8 cellular contexts compared by ENCODE assay signal in genomic region chr7:134315679-134316538, GRCh38. TPM values are rescaled to one million over a fixed set of nuclear protein-coding genes. Genes with fewer than 3 reads are reported as not detected.
DNase-seq lines count a peak whose midpoint lies in the region; ATAC-seq and TF ChIP-seq lines count a peak whose summit lies in the region.

No MANE protein-coding gene starts in this region.

- peak overlapping the region; percentile 52 to 76 for H3K27ac ChIP-seq in breast epithelium

- no peak for DNase-seq in Right ventricle myocardium inferior (ENCODE audit: missing footprints)
- no peak for DNase-seq in Right ventricle myocardium superior
- DNase-seq in MG63 = no peak
- DNase-seq in breast epithelium (ENCODE audit: low spot score in 2 of 2) = no peak
- DNase-seq in left colon = no peak
- peak; percentile 44 for DNase-seq in superior temporal gyrus (ENCODE audit: extremely low spot score)
- no peak for DNase-seq in NCI-H1930 (lab: John Stamatoyannopoulos, UW)

- peak; percentile 1 for ATAC-seq in Right ventricle myocardium inferior
- no peak for ATAC-seq in Right ventricle myocardium superior (ENCODE audit: poor library complexity)
- ATAC-seq in left colon = peak; percentile 22
- ATAC-seq in HG02759 (IDR thresholded peaks at IDR 0.05; ENCODE audit: unreplicated experiment) = no peak

- no peaks in the 10 kb centered on the region for H3K36me3 ChIP-seq in MG63
- H3K36me3 ChIP-seq in breast epithelium = no peaks in the 10 kb centered on the region

- peak overlapping the region; percentile 83 for H3K4me3 ChIP-seq in MG63
- peak overlapping the region; percentile 83 to 97 (median 87) for H3K4me3 ChIP-seq in breast epithelium

- H3K27me3 ChIP-seq in MG63 (no peaks in the 10 kb centered on the region), breast epithelium (no peaks in the 10 kb centered on the region)

- no peaks in the 10 kb centered on the region for H3K4me1 ChIP-seq in breast epithelium

- no peaks in the 10 kb centered on the region for H3K9me3 ChIP-seq in MG63
- no peaks in the 10 kb centered on the region for H3K9me3 ChIP-seq in breast epithelium

- no peak for TF ChIP-seq CTCF in breast epithelium (IDR thresholded peaks at IDR 0.05)

- intact Hi-C loops in Right ventricle myocardium inferior (cut with DNase I) = no loop called here
- intact Hi-C loops in Right ventricle myocardium superior (cut with DNase I) = no loop called here
- intact Hi-C loops in breast epithelium (cut with DNase I; ENCODE audit: low total_unique reads) = no loop called here
- intact Hi-C loops in left colon (cut with DNase I, micrococcal nuclease) = loop anchor here in 1 of 2 donors (10.0 kb wide), 1 partner anchor 1231 kb away; the partner anchor contains the start of gene CHCHD3

- TF ChIP-seq POLR2A in breast epithelium (IDR thresholded peaks at IDR 0.05) = no peak

RNA-seq across cellular contexts. Expression of gene SLC35B4, which starts 0.8 kb away (rescaled TPM):
- total RNA-seq in Right ventricle myocardium inferior (5.6 TPM), Right ventricle myocardium superior (5.8 TPM), breast epithelium (10 to 100 TPM in 1 of 3 donors, 1 to 10 TPM in 2; 7.3 to 13.8 (median 8.5) TPM), left colon (1 to 10 TPM; 6.5 to 8.8 TPM)
- 5.3 and 6.5 TPM in 2 replicates for total RNA-seq in MG63 (2014; rRNA removed; shearing (Covaris generic); ENCODE audit: low replicate concordance)

Comparison
In these comparisons a context has a peak if more than half of its experiments do, and no peak if none do; other contexts are left out.
1. ATAC-seq: peak in Right ventricle myocardium inferior (single experiment) and left colon (single experiment); none in Right ventricle myocardium superior (single experiment) and HG02759 (single experiment).